ENCODE assay signal across 12 cellular contexts in the genomic region with DNA sequence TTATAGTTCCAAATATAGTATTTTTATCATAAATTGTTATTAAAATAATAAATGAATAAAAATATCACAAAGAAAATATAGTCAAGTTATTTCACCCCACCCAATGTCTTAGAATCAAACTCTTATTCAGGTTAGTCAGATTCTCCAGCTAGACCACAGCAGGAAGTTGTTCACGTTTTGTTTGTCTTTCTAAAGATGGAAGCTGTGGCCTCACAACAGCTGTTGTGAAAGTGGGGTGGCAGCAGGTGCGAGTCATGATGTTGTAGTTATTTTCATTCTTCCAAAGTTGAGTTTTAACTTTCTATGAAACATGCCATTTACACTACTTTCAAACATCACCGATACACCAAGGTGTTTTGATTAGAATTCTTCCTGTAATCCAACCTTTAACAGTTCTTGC.
DNase-seq lines count a peak whose midpoint lies in the region; ATAC-seq and TF ChIP-seq lines count a peak whose summit lies in the region.
"Had no signal": no experiment of that assay in that cellular context is flagged by ENCODE, and none has a peak within 500 bp of the region (broad histone marks: within the 10 kb centered on the region; RNA-seq: fewer than 3 reads in every experiment).

No MANE protein-coding gene starts in this region.

- H3F3A ChIP-seq in PC-3 (ENCODE audit: low read length, unreplicated experiment) = no peaks in the 10 kb centered on the region

- no peaks in the 10 kb centered on the region for H3K36me3 ChIP-seq in PC-3 (ENCODE audit: low read depth, low read length)

- H3K4me1 ChIP-seq in PC-3 (ENCODE audit: insufficient read depth, low read length) = no peaks in the 10 kb centered on the region

- H3K27ac ChIP-seq in PC-3 (ENCODE audit: low read length) = no peak overlapping the region

- POLR2A ChIA-PET in PC-3 (lab: Charles Lee; ENCODE audit: unreplicated experiment) = no interaction called here

- CTCF ChIA-PET in PC-3 (lab: Charles Lee) = no interaction called here

- no peak for TF ChIP-seq CTCF in PC-3 (conservative IDR thresholded peaks at IDR 0.05; ENCODE audit: low read depth, low read length)

- intact Hi-C loops in PC-3 (cut with micrococcal nuclease) = no loop called here

- H3K4me2 ChIP-seq in PC-3 (ENCODE audit: low read length) = no peak overlapping the region

- no peak overlapping the region for H2AFZ ChIP-seq in PC-3 (ENCODE audit: low read length)

- no peaks in the 10 kb centered on the region for H4K20me1 ChIP-seq in PC-3 (ENCODE audit: low read length)

- no peak overlapping the region for H3K9ac ChIP-seq in PC-3 (ENCODE audit: low read length)

- H3K9me3 ChIP-seq in PC-3 (ENCODE audit: low read length) = no peaks in the 10 kb centered on the region

- no peak overlapping the region for H3K4me3 ChIP-seq in PC-3 (ENCODE audit: low read length)

- peak; percentile 33 for DNase-seq in PC-3
- DNase-seq in left lobe of liver (ENCODE audit: low spot score) = no peak
- DNase-seq in OCI-M1 (lab: John Stamatoyannopoulos, UW) = no peak
- no peak for DNase-seq in stimulated activated CD8-positive, alpha-beta memory T cell treated with anti-CD3 and anti-CD28 coated beads, Interleukin-4, amount 100 ng/mL, for 48 hours
- no peak for DNase-seq in globus pallidus (ENCODE audit: low spot score)
- DNase-seq: NCI-H345; stimulated activated CD4-positive, alpha-beta T cell treated with anti-CD3 and anti-CD28 coated beads, Interleukin-2, amount 100 ng/mL, for 48 hours; trophoblast cell had no signal

- BruUV-seq in PC-3 (replicated peaks; lab: Mats Ljungman, UMichigan) = no TSS peak

- no peaks in the 10 kb centered on the region for H3K9me2 ChIP-seq in PC-3 (replicated peaks; ENCODE audit: low read length)

- no peaks in the 10 kb centered on the region for H3K79me2 ChIP-seq in PC-3 (ENCODE audit: low read length)

- peak; percentile 50 for ATAC-seq in GM18499 (IDR thresholded peaks at IDR 0.05; ENCODE audit: insufficient read depth, unreplicated experiment)
- ATAC-seq in GM19463 (IDR thresholded peaks at IDR 0.05; ENCODE audit: unreplicated experiment) = peak; percentile 80
- peak; percentile 92 for ATAC-seq in HG03025 (IDR thresholded peaks at IDR 0.05; ENCODE audit: low FRiP score, unreplicated experiment)
- no peak for ATAC-seq in PC-3
- no peak for ATAC-seq in left lobe of liver
- ATAC-seq: activated T-helper 17 cell treated with anti-CD3 and anti-CD28 coated beads, Interleukin-2, amount 50 U/mL, for 72 hours had no signal

- no peaks in the 10 kb centered on the region for H3K27me3 ChIP-seq in PC-3 (ENCODE audit: low read length)

Comparison
In these comparisons a context has a peak if more than half of its experiments do, and no peak if none do; other contexts are left out.
1. ATAC-seq: peak in GM18499 (single experiment), GM19463 (single experiment) and HG03025 (single experiment); none in PC-3 (single experiment) and left lobe of liver (single experiment).